8 cellular contexts compared by ENCODE assay signal in genomic region chr19:28878862-28879566, GRCh38.
DNase-seq lines count a peak whose midpoint lies in the region; ATAC-seq and TF ChIP-seq lines count a peak whose summit lies in the region.

No MANE protein-coding gene starts in this region.

- no peak overlapping the region for H3K27ac ChIP-seq in left lung

- no peaks in the 10 kb centered on the region for H3K36me3 ChIP-seq in left lung

- peak; percentile 76 for DNase-seq in AG08395 (ENCODE audit: low spot score)
- peak; percentile 99 for DNase-seq in NCI-H2227 (lab: John Stamatoyannopoulos, UW; ENCODE audit: unreplicated experiment)
- DNase-seq in activated CD4-positive, CD25-positive, alpha-beta regulatory T cell treated with anti-CD3 and anti-CD28 coated beads, Interleukin-2, amount 50 U/mL, for 72 hours: peak; percentile 47
- peak; percentile 51 for DNase-seq in cerebellum (ENCODE audit: low spot score)
- DNase-seq in left lung: peak in 1 of 2 donors; percentile 48
- peak; percentile 21 to 58 (median 39) for DNase-seq in stimulated activated CD4-positive, alpha-beta T cell treated with anti-CD3 and anti-CD28 coated beads, TNF-alpha, amount 100 ng/mL, for 24 hours (ENCODE audit: low read depth in 3 of 3)

- peaks cover 0 to 18% of the 10 kb centered on the region in 2 donors for H3K27me3 ChIP-seq in left lung

- H3K9me3 ChIP-seq in left lung: no peaks in the 10 kb centered on the region

- H3K4me3 ChIP-seq in left lung: no peak overlapping the region

- peak; percentile 39 to 54 for TF ChIP-seq CTCF in left lung (IDR thresholded peaks at IDR 0.05)

- no peaks in the 10 kb centered on the region for H3K4me1 ChIP-seq in left lung

- intact Hi-C loops in left lung (cut with DNase I): loop anchor here in 1 of 2 donors (10.0 kb wide), 1 partner anchor 144 kb away; no protein-coding TSS in a partner anchor

- ATAC-seq in GM18909 (IDR thresholded peaks at IDR 0.05; ENCODE audit: poor library complexity, unreplicated experiment) (peak; percentile 71), left lung (peak; percentile 74), HG02678 (IDR thresholded peaks at IDR 0.05; ENCODE audit: unreplicated experiment) (no peak)
